ENCODE assay signal across 22 cellular contexts in genomic region chr13:33026489-33027152, GRCh38. TPM values are rescaled to one million over a fixed set of nuclear protein-coding genes. Genes with fewer than 3 reads are reported as not detected.
"Had no signal": no experiment of that assay in that cellular context is flagged by ENCODE, and none has a peak within 500 bp of the region (broad histone marks: within the 10 kb centered on the region; RNA-seq: fewer than 3 reads in every experiment).

No MANE protein-coding gene starts in this region.

- H3K9me3 Mint-ChIP-seq: activated naive CD8-positive, alpha-beta T cell treated with anti-CD3 and anti-CD28 coated beads, Interleukin-2, amount 10 ng/mL, durations not matched to agents 7 days and 5 days had no signal

- H3K36me3 ChIP-seq: adrenal gland, breast epithelium, SJCRH30 had no signal

- H3K9me2 ChIP-seq: SK-N-SH had no signal

- H3K4me3 Mint-ChIP-seq: activated CD4-positive, alpha-beta T cell treated with anti-CD3 and anti-CD28 coated beads for 36 hours; activated CD8-positive, alpha-beta T cell treated with anti-CD3 and anti-CD28 coated beads, Interleukin-2, amount 10 ng/mL, durations not matched to agents 7 days and 5 days; activated naive CD8-positive, alpha-beta T cell treated with anti-CD3 and anti-CD28 coated beads, Interleukin-2, amount 10 ng/mL, durations not matched to agents 7 days and 5 days had no signal

- H3K27ac ChIP-seq: adrenal gland, breast epithelium, SJCRH30, VCaP had no signal

- H3K27me3 ChIP-seq: adrenal gland, breast epithelium, SJCRH30 had no signal

- H3K9ac ChIP-seq: SK-N-SH had no signal

- ATAC-seq: activated CD4-positive, alpha-beta T cell treated with anti-CD3 and anti-CD28 coated beads for 36 hours; activated CD8-positive, alpha-beta T cell treated with anti-CD3 and anti-CD28 coated beads, Interleukin-2, amount 10 ng/mL, durations not matched to agents 7 days and 5 days had no signal

- H3K4me1 Mint-ChIP-seq: activated CD4-positive, alpha-beta T cell treated with anti-CD3 and anti-CD28 coated beads for 36 hours; activated naive CD8-positive, alpha-beta T cell treated with anti-CD3 and anti-CD28 coated beads, Interleukin-2, amount 10 ng/mL, durations not matched to agents 7 days and 5 days had no signal

- H3K4me1 ChIP-seq: adrenal gland, breast epithelium had no signal

- H3K4me3 ChIP-seq: adrenal gland, breast epithelium, SJCRH30 had no signal

- H3K9me3 ChIP-seq: adrenal gland, breast epithelium, SJCRH30, SK-N-SH had no signal

- DNase-seq: activated CD4-positive, alpha-beta T cell treated with anti-CD3 and anti-CD28 coated beads for 36 hours; activated CD4-positive, alpha-beta T cell treated with anti-CD3 and anti-CD28 coated beads, Interleukin-2, amount 50 U/mL, for 4 hours; activated CD8-positive, alpha-beta memory T cell treated with anti-CD3 and anti-CD28 coated beads, Interleukin-2, amount 50 U/mL, for 48 hours; activated CD8-positive, alpha-beta T cell treated with anti-CD3 and anti-CD28 coated beads, Interleukin-2, amount 10 ng/mL, durations not matched to agents 7 days and 5 days; activated naive CD4-positive, alpha-beta T cell treated with anti-CD3 and anti-CD28 coated beads, Interleukin-2, amount 50 U/mL, for 16 hours; activated naive CD8-positive, alpha-beta T cell treated with anti-CD3 and anti-CD28 coated beads, Interleukin-2, amount 10 ng/mL, durations not matched to agents 7 days and 5 days; activated T-cell treated with anti-CD3 and anti-CD28 coated beads, Interleukin-2, amount 50 U/mL, for 1 hour; adrenal gland; anterior cingulate cortex; MM.1S; NCI-H1105; NCI-H1436 treated with DMSO at 0.1 percent for 48 hours; NCI-H187; NCI-H2081; NCI-H510A treated with DMSO at 0.1 percent for 48 hours; NCI-H69; SK-N-SH; T-helper 1 cell had no signal

- H3K36me3 Mint-ChIP-seq: activated naive CD8-positive, alpha-beta T cell treated with anti-CD3 and anti-CD28 coated beads, Interleukin-2, amount 10 ng/mL, durations not matched to agents 7 days and 5 days had no signal

- H3K27ac Mint-ChIP-seq: activated CD4-positive, alpha-beta T cell treated with anti-CD3 and anti-CD28 coated beads for 36 hours; activated CD8-positive, alpha-beta T cell treated with anti-CD3 and anti-CD28 coated beads, Interleukin-2, amount 10 ng/mL, durations not matched to agents 7 days and 5 days; activated naive CD8-positive, alpha-beta T cell treated with anti-CD3 and anti-CD28 coated beads, Interleukin-2, amount 10 ng/mL, durations not matched to agents 7 days and 5 days had no signal

- H3K4me2 ChIP-seq: SK-N-SH had no signal

RNA-seq across cellular contexts. Expression of gene KL, which starts 10.4 kb away (rescaled TPM):
- total RNA-seq: RPMI7951, SJCRH30 had no signal
